In the genomic region with DNA sequence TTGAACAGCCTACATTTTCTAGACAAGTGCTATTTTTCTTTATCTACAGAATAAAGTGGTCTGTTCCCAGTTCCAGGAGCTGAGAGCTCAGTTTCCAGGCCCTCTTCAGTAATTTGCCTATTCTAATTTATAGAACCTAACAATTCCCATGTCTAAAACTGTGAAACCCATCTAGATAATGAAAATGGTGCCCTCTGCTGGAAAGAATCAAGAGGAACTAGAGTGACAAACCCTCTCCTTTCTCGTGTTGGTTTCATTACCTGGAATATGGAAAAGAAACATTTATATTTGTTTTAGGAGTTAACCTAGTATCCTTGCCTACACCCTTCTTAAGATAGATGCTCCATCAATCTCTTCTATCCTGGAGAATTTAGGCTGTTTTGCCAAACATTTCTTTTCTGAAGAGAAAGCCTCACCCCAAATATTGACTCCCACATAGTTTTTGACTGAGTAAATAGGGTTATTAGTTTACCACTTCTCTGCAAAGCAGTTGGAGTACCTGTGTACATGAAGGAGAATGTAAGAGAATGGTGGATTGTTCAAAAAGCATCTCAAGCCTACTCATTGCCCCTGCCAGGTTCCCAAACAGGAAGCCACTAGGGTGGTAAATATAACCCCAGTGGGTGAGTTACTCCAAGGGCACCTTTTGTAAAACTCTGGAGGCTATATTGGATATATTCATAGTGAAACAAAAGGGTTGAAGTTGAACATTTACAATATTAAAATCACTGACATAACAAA, we compare ENCODE assay signal across 8 cellular contexts.
A peak's percentile ranks its signal among the peaks of the same experiment; 100 is the strongest.
DNase-seq lines count a peak whose midpoint lies in the region; ATAC-seq and TF ChIP-seq lines count a peak whose summit lies in the region.

No MANE protein-coding gene starts in this region.

- CTCF ChIA-PET in activated CD8-positive, alpha-beta T cell treated with anti-CD3 and anti-CD28 coated beads, Interleukin-2, amount 10 ng/mL, durations not matched to agents 7 days and 5 days (lab: Charles Lee) = interaction anchor here (0.7 to 3.9 kb wide), 12 partner anchors 33 to 946 kb away, joined by 3 to 54 read pairs (median 3); no protein-coding TSS in a partner anchor

- no peaks in the 10 kb centered on the region for H3K36me3 Mint-ChIP-seq in activated CD8-positive, alpha-beta T cell treated with anti-CD3 and anti-CD28 coated beads, Interleukin-2, amount 10 ng/mL, durations not matched to agents 7 days and 5 days (ENCODE audit: low read depth)

- TF ChIP-seq POLR2A in sigmoid colon (IDR thresholded peaks at IDR 0.05) = no peak

- no peaks in the 10 kb centered on the region for H3K27me3 Mint-ChIP-seq in activated CD8-positive, alpha-beta T cell treated with anti-CD3 and anti-CD28 coated beads, Interleukin-2, amount 10 ng/mL, durations not matched to agents 7 days and 5 days (ENCODE audit: low read depth)

- H3K9me3 ChIP-seq in heart right ventricle (no peaks in the 10 kb centered on the region), sigmoid colon (no peaks in the 10 kb centered on the region)

- peak; percentile 66 for DNase-seq in SIG-M5 treated with dmso at 0.1 percent for 504 hours (lab: John Stamatoyannopoulos, UW; ENCODE audit: unreplicated experiment)
- no peak for DNase-seq in SIG-M5 (lab: John Stamatoyannopoulos, UW)
- peak; percentile 50 for DNase-seq in NCI-H2171 (lab: John Stamatoyannopoulos, UW)
- peak; percentile 27 for DNase-seq in activated CD8-positive, alpha-beta T cell treated with anti-CD3 and anti-CD28 coated beads, Interleukin-2, amount 10 ng/mL, durations not matched to agents 7 days and 5 days
- peak in 1 of 2 donors; percentile 45 for DNase-seq in heart right ventricle
- no peak for DNase-seq in sigmoid colon
- DNase-seq in mucosa of gallbladder (ENCODE audit: low spot score) = no peak

- 0 to 3% methylated on average over 1 of the region's 1 CpG for whole genome bisulfite sequencing in heart right ventricle, 2 donors
- 0 to 4% methylated on average over 1 of the region's 1 CpG for WGBS in sigmoid colon, 2 donors

- H3K4me3 Mint-ChIP-seq in activated CD8-positive, alpha-beta T cell treated with anti-CD3 and anti-CD28 coated beads, Interleukin-2, amount 10 ng/mL, durations not matched to agents 7 days and 5 days = no peak overlapping the region

- H3K27ac ChIP-seq in heart right ventricle = peak overlapping the region in 2 of 10 donors; percentile 34 to 45
- H3K27ac ChIP-seq in sigmoid colon = no peak overlapping the region

- no peak overlapping the region for H3K27ac Mint-ChIP-seq in activated CD8-positive, alpha-beta T cell treated with anti-CD3 and anti-CD28 coated beads, Interleukin-2, amount 10 ng/mL, durations not matched to agents 7 days and 5 days

- H3K9me3 Mint-ChIP-seq in activated CD8-positive, alpha-beta T cell treated with anti-CD3 and anti-CD28 coated beads, Interleukin-2, amount 10 ng/mL, durations not matched to agents 7 days and 5 days (ENCODE audit: insufficient read depth) = no peaks in the 10 kb centered on the region

- no peak for TF ChIP-seq EP300 in sigmoid colon (IDR thresholded peaks at IDR 0.05)

- H3K4me1 ChIP-seq in heart right ventricle (peaks cover 0 to 22% (median 13%) of the 10 kb centered on the region in 9 donors), sigmoid colon (peaks cover 0 to 24% (median 6%) of the 10 kb centered on the region in 4 donors)

- ATAC-seq in HG02678 (IDR thresholded peaks at IDR 0.05; ENCODE audit: unreplicated experiment) = peak; percentile 64
- no peak for ATAC-seq in activated CD8-positive, alpha-beta T cell treated with anti-CD3 and anti-CD28 coated beads, Interleukin-2, amount 10 ng/mL, durations not matched to agents 7 days and 5 days
- ATAC-seq in heart right ventricle = peak in 7 of 8 donors; percentile 40 to 89 (median 77)

- H3K36me3 ChIP-seq in heart right ventricle (no peaks in the 10 kb centered on the region), sigmoid colon (no peaks in the 10 kb centered on the region)

- H3K27me3 ChIP-seq in heart right ventricle (no peaks in the 10 kb centered on the region), sigmoid colon (no peaks in the 10 kb centered on the region)

- peaks cover 8% of the 10 kb centered on the region for H3K4me1 Mint-ChIP-seq in activated CD8-positive, alpha-beta T cell treated with anti-CD3 and anti-CD28 coated beads, Interleukin-2, amount 10 ng/mL, durations not matched to agents 7 days and 5 days (ENCODE audit: low read depth)

- intact Hi-C loops in heart right ventricle (cut with DNase I) = loop anchor here (2.0 to 10.0 kb wide), 19 partner anchors 71 to 879 kb away; partner anchors contain the start of gene USP46 (in 1 of the 10)
- intact Hi-C loops in sigmoid colon (cut with DNase I) = loop anchor here (2.0 to 5.0 kb wide), 7 partner anchors 71 to 751 kb away; partner anchors contain the start of genes RASL11B and USP46

- H3K4me3 ChIP-seq in heart right ventricle (no peak overlapping the region), sigmoid colon (no peak overlapping the region)

- POLR2A ChIA-PET in activated CD8-positive, alpha-beta T cell treated with anti-CD3 and anti-CD28 coated beads, Interleukin-2, amount 10 ng/mL, durations not matched to agents 7 days and 5 days (lab: Charles Lee) = no interaction called here

- peak; percentile 50 to 84 (median 76) for TF ChIP-seq CTCF in heart right ventricle (IDR thresholded peaks at IDR 0.05)
- peak; percentile 10 to 69 (median 50) for TF ChIP-seq CTCF in sigmoid colon (IDR thresholded peaks at IDR 0.05)

Comparison
In these comparisons a context has a peak if more than half of its experiments do, and no peak if none do; other contexts are left out.
1. DNase-seq: peak in SIG-M5 treated with dmso at 0.1 percent for 504 hours (single experiment), NCI-H2171 (single experiment) and activated CD8-positive, alpha-beta T cell treated with anti-CD3 and anti-CD28 coated beads, Interleukin-2, amount 10 ng/mL, durations not matched to agents 7 days and 5 days (single experiment); none in SIG-M5 (single experiment), sigmoid colon (single experiment) and mucosa of gallbladder (single experiment).